Comparison of ENCODE assay signal across 8 cellular contexts in the genomic region with DNA sequence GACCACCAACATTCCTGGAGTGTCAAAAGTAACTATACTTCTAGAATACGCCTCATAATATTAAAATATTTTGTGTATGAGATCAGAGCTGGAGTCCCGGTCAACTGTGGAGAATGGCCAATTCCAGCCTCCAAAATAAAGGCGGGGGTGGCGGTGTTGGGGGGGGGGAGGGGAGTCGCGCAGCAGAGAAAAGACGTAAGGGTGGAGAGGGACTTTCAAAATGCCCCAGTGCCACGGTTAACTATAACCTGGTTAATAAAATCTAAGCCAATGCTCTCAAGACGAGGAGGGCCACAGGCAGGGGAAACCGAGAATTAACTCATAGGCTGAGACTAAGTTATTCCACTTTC. TPM values are rescaled to one million over a fixed set of nuclear protein-coding genes. Genes with fewer than 3 reads are reported as not detected.
DNase-seq lines count a peak whose midpoint lies in the region; ATAC-seq, FAIRE-seq and TF ChIP-seq lines count a peak whose summit lies in the region.

No MANE protein-coding gene starts in this region.

- H3K27me3 ChIP-seq in HCT116 (ENCODE audit: insufficient read depth, low read length) (no peaks in the 10 kb centered on the region), lower lobe of right lung (ENCODE audit: low read depth) (no peaks in the 10 kb centered on the region), upper lobe of left lung (no peaks in the 10 kb centered on the region)

- H3K9me3 ChIP-seq in HCT116 (ENCODE audit: control insufficient read depth in 1 of 2, insufficient read depth in 1 of 2, low read depth in 1 of 2, low read length in 2 of 2) (no peaks in the 10 kb centered on the region), lower lobe of right lung (no peaks in the 10 kb centered on the region), upper lobe of left lung (no peaks in the 10 kb centered on the region)

- no peak for TF ChIP-seq POLR2A in HCT116 (IDR thresholded peaks at IDR 0.05; ENCODE audit: borderline replicate concordance, extremely low read depth, insufficient read depth, insufficient read length)
- TF ChIP-seq POLR2A in upper lobe of left lung (IDR thresholded peaks at IDR 0.05), result no peak

- no peak overlapping the region for H2AFZ ChIP-seq in HCT116 (ENCODE audit: low read depth, low read length, poor library complexity, severe bottlenecking)

- intact Hi-C loops in HCT116 (cut with micrococcal nuclease) (no loop called here), lower lobe of right lung (cut with DNase I) (no loop called here)

- H3K4me1 ChIP-seq in HCT116 (ENCODE audit: control insufficient read depth in 1 of 2, insufficient read depth in 2 of 2, low read length in 2 of 2), result peaks cover 33 to 42% of the 10 kb centered on the region in 2 experiments
- H3K4me1 ChIP-seq in lower lobe of right lung, result peaks cover 53% of the 10 kb centered on the region
- H3K4me1 ChIP-seq in upper lobe of left lung, result peaks cover 44 to 54% (median 47%) of the 10 kb centered on the region in 4 donors

- H3K9ac ChIP-seq in HCT116 (ENCODE audit: low read length), result peak overlapping the region; percentile 100

- H3K79me2 ChIP-seq in HCT116 (ENCODE audit: insufficient read depth, low read length), result peaks cover 64% of the 10 kb centered on the region

- ATAC-seq in HCT116 (peak; percentile 7; the same call in 1 of the 2 replicates), lower lobe of right lung (peak; percentile 20 to 51), upper lobe of left lung (ENCODE audit: low FRiP score in 2 of 2) (peak; percentile 47 to 49), GM18867 (IDR thresholded peaks at IDR 0.05; ENCODE audit: unreplicated experiment) (no peak)

- no peaks in the 10 kb centered on the region for H3K36me3 ChIP-seq in HCT116 (ENCODE audit: control insufficient read depth in 1 of 2, insufficient read depth in 2 of 2, low read length in 2 of 2)
- H3K36me3 ChIP-seq in lower lobe of right lung, result no peaks in the 10 kb centered on the region
- H3K36me3 ChIP-seq in upper lobe of left lung, result no peaks in the 10 kb centered on the region

- TF ChIP-seq CTCF in HCT116 (IDR thresholded peaks at IDR 0.05 in 2 of 3, conservative IDR thresholded peaks at IDR 0.05 in 1 of 3; ENCODE audit: borderline replicate concordance in 1 of 3, insufficient read depth in 1 of 3, low read depth in 2 of 3, low read length in 2 of 3) (no peak), coronary artery (IDR thresholded peaks at IDR 0.05) (no peak), lower lobe of right lung (IDR thresholded peaks at IDR 0.05) (no peak), upper lobe of left lung (IDR thresholded peaks at IDR 0.05) (no peak)

- FAIRE-seq in RCC 7860 (lab: Jason Lieb, UNC), result no peak

- BruUV-seq in HCT116 (replicated peaks; lab: Mats Ljungman, UMichigan), result no TSS peak

- TF ChIP-seq RAD21 in HCT116 (IDR thresholded peaks at IDR 0.05; ENCODE audit: low read depth), result no peak

- peaks cover 7% of the 10 kb centered on the region; the same call in 1 of the 2 replicates for H4K20me1 ChIP-seq in HCT116 (ENCODE audit: insufficient read depth)

- 0 to 1% methylated on average over 10 of the region's 10 CpGs for WGBS in upper lobe of left lung, 2 donors

- DNase-seq in ELR (ENCODE audit: low read depth) (peak; percentile 89), HCT116 (ENCODE audit: low read depth, low spot score) (peak; percentile 21), RCC 7860 (ENCODE audit: low spot score) (peak; percentile 70), coronary artery (ENCODE audit: low spot score) (peak; percentile 86), lower lobe of right lung (no peak), upper lobe of left lung (peak in 1 of 2 donors; percentile 37), NCI-H1694 (lab: John Stamatoyannopoulos, UW) (no peak)

- H3K4me3 ChIP-seq in HCT116 (replicated peaks in 1 of 2; ENCODE audit: low read depth in 1 of 2, low read length in 2 of 2) (peak overlapping the region; percentile 88 to 93), coronary artery (peak overlapping the region; percentile 82), lower lobe of right lung (peak overlapping the region; percentile 91), upper lobe of left lung (peak overlapping the region; percentile 48 to 98 (median 82))

- CTCF ChIA-PET in HCT116 (lab: Charles Lee), result interaction anchor here (0.6 kb wide), 1 partner anchor 536 kb away, joined by 6 read pairs; no protein-coding TSS in a partner anchor

- TF ChIP-seq EP300 in upper lobe of left lung (IDR thresholded peaks at IDR 0.05), result no peak

- POLR2A ChIA-PET in HCT116 (lab: Charles Lee), result interaction anchor here (0.6 to 1.7 kb wide), 3 partner anchors 9 to 150 kb away, joined by 3 to 5 read pairs (median 4); no protein-coding TSS in a partner anchor

- RAD21 ChIA-PET in HCT116 (lab: Charles Lee; ENCODE audit: low non-redundant PET in 1 of 2, low total read pairs in 2 of 2, uncharacterized antibody in 2 of 2, unreplicated experiment in 2 of 2), result no interaction called here

- no peaks in the 10 kb centered on the region for H3K9me2 ChIP-seq in HCT116 (ENCODE audit: insufficient read depth)

- H3K27ac ChIP-seq in HCT116 (ENCODE audit: low read depth, low read length) (peak overlapping the region; percentile 88), coronary artery (peak overlapping the region; percentile 96 to 100), lower lobe of right lung (peak overlapping the region; percentile 100), upper lobe of left lung (peak overlapping the region; percentile 98 to 100 (median 98))

- peak overlapping the region; percentile 72 for H3K4me2 ChIP-seq in HCT116 (ENCODE audit: low read length)

TF ChIP-seq in HCT116, 20 proteins besides CTCF, POLR2A, EP300 and RAD21:
- TF ChIP-seq TCF7L2 (IDR thresholded peaks at IDR 0.05; ENCODE audit: borderline replicate concordance, extremely low read depth, insufficient read depth, insufficient read length) (no peak), SP1 (IDR thresholded peaks at IDR 0.05; ENCODE audit: low read depth) (no peak), CEBPB (IDR thresholded peaks at IDR 0.05; ENCODE audit: low read depth) (no peak), EGR1 (IDR thresholded peaks at IDR 0.05; ENCODE audit: low read depth) (peak; percentile 50; the same call in 1 of the 2 replicates), SRF (IDR thresholded peaks at IDR 0.05; ENCODE audit: low read depth) (no peak)
- TF ChIP-seq, protein P1, sequence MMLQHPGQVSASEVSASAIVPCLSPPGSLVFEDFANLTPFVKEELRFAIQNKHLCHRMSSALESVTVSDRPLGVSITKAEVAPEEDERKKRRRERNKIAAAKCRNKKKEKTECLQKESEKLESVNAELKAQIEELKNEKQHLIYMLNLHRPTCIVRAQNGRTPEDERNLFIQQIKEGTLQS (IDR thresholded peaks at IDR 0.05), result no peak
- TF ChIP-seq, protein P2, sequence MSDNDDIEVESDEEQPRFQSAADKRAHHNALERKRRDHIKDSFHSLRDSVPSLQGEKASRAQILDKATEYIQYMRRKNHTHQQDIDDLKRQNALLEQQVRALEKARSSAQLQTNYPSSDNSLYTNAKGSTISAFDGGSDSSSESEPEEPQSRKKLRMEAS (IDR thresholded peaks at IDR 0.05), result no peak
- TF ChIP-seq, protein P3, sequence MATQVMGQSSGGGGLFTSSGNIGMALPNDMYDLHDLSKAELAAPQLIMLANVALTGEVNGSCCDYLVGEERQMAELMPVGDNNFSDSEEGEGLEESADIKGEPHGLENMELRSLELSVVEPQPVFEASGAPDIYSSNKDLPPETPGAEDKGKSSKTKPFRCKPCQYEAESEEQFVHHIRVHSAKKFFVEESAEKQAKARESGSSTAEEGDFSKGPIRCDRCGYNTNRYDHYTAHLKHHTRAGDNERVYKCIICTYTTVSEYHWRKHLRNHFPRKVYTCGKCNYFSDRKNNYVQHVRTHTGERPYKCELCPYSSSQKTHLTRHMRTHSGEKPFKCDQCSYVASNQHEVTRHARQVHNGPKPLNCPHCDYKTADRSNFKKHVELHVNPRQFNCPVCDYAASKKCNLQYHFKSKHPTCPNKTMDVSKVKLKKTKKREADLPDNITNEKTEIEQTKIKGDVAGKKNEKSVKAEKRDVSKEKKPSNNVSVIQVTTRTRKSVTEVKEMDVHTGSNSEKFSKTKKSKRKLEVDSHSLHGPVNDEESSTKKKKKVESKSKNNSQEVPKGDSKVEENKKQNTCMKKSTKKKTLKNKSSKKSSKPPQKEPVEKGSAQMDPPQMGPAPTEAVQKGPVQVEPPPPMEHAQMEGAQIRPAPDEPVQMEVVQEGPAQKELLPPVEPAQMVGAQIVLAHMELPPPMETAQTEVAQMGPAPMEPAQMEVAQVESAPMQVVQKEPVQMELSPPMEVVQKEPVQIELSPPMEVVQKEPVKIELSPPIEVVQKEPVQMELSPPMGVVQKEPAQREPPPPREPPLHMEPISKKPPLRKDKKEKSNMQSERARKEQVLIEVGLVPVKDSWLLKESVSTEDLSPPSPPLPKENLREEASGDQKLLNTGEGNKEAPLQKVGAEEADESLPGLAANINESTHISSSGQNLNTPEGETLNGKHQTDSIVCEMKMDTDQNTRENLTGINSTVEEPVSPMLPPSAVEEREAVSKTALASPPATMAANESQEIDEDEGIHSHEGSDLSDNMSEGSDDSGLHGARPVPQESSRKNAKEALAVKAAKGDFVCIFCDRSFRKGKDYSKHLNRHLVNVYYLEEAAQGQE (IDR thresholded peaks at IDR 0.05; ENCODE audit: low read depth), result no peak

RNA-seq across cellular contexts. Expression of a gene that starts 1.3 kb away (rescaled TPM):
- 51.6 TPM for total RNA-seq in HCT116 (2021; ENCODE audit: unreplicated experiment)
- 14.7 and 18.5 TPM in 2 replicates for polyA plus RNA-seq in HCT116 (2012)
- 30.5 TPM for total RNA-seq in lower lobe of right lung
- 10 to 100 TPM; 16.9 to 43.8 (median 29.0) TPM for total RNA-seq in upper lobe of left lung

Comparison
In these comparisons a context has a peak if more than half of its experiments do, and no peak if none do; other contexts are left out.
1. DNase-seq: peak in ELR (single experiment), HCT116 (single experiment), RCC 7860 (single experiment) and coronary artery (single experiment); none in lower lobe of right lung (single experiment) and NCI-H1694 (single experiment).
2. Peak in every context shown above with its lines, with median percentiles within 50 percentile points of each other: H3K27ac ChIP-seq and H3K4me3 ChIP-seq.